7 cellular contexts compared by ENCODE assay signal in genomic region chr10:5413012-5413938, GRCh38. TPM values are rescaled to one million over a fixed set of nuclear protein-coding genes. Genes with fewer than 3 reads are reported as not detected.
DNase-seq lines count a peak whose midpoint lies in the region; ATAC-seq, FAIRE-seq and TF ChIP-seq lines count a peak whose summit lies in the region.

No MANE protein-coding gene starts in this region.

- H3K36me3 Mint-ChIP-seq in astrocyte (ENCODE audit: low read depth, unreplicated experiment) (no peaks in the 10 kb centered on the region), immature natural killer cell (peaks cover 0 to 6% (median 0%) of the 10 kb centered on the region in 3 donors)
- peaks cover 3% of the 10 kb centered on the region for H3K36me3 Mint-ChIP-seq in stimulated activated memory B cell treated with anti-CD40 and anti-IgM and Interleukin-4, amounts not matched to agents 10 μg/mL and 1 μg/mL and 100 μg/mL, for 72 hours

- H3K9me3 Mint-ChIP-seq in astrocyte (ENCODE audit: unreplicated experiment) (no peaks in the 10 kb centered on the region), immature natural killer cell (peaks cover 0 to 1% (median 0%) of the 10 kb centered on the region in 6 donors)
- H3K9me3 Mint-ChIP-seq in stimulated activated memory B cell treated with anti-CD40 and anti-IgM and Interleukin-4, amounts not matched to agents 10 μg/mL and 1 μg/mL and 100 μg/mL, for 72 hours, result peaks cover 2% of the 10 kb centered on the region

- H3K79me2 ChIP-seq in astrocyte (ENCODE audit: insufficient read depth, low read length), result peaks cover 57% of the 10 kb centered on the region

- peak overlapping the region; percentile 85 for H3K9ac ChIP-seq in astrocyte (ENCODE audit: low read length)

- no peak for ATAC-seq in stimulated activated memory B cell treated with anti-CD40 and anti-IgM and Interleukin-4, amounts not matched to agents 10 μg/mL and 1 μg/mL and 100 μg/mL, for 72 hours

- peak overlapping the region; percentile 59 for H3K27ac ChIP-seq in astrocyte (ENCODE audit: low read depth, low read length)

- H4K20me1 ChIP-seq in astrocyte (ENCODE audit: insufficient read depth, low read length), result no peaks in the 10 kb centered on the region

- peak overlapping the region; percentile 89 for H3K4me3 ChIP-seq in astrocyte (ENCODE audit: insufficient read depth, low read depth, low read length)
- H3K4me3 ChIP-seq in iPS-18c (ENCODE audit: insufficient read depth, low read depth, low read length), result peak overlapping the region; percentile 35

- H3K4me3 Mint-ChIP-seq in astrocyte (ENCODE audit: unreplicated experiment) (no peak overlapping the region), immature natural killer cell (no peak overlapping the region)
- no peak overlapping the region for H3K4me3 Mint-ChIP-seq in stimulated activated memory B cell treated with anti-CD40 and anti-IgM and Interleukin-4, amounts not matched to agents 10 μg/mL and 1 μg/mL and 100 μg/mL, for 72 hours

- DNase-seq in EL (peak; percentile 71), HT1080 (ENCODE audit: low read depth) (peak; percentile 43), astrocyte (ENCODE audit: low read depth) (peak; percentile 53), immature natural killer cell (no peak), NCI-H524 treated with DMSO at 0.1 percent for 48 hours (lab: John Stamatoyannopoulos, UW) (no peak)

- peak overlapping the region; percentile 84 for H3K4me2 ChIP-seq in astrocyte (ENCODE audit: low read length)

- TF ChIP-seq CTCF in astrocyte (IDR thresholded peaks at IDR 0.05; ENCODE audit: insufficient read depth, low read depth, low read length), result no peak

- H3K27me3 Mint-ChIP-seq in astrocyte (ENCODE audit: low read depth, unreplicated experiment) (no peaks in the 10 kb centered on the region), immature natural killer cell (ENCODE audit: low read depth in 3 of 3) (peaks cover 0 to 7% (median 6%) of the 10 kb centered on the region in 3 donors)
- peaks cover 21% of the 10 kb centered on the region for H3K27me3 Mint-ChIP-seq in stimulated activated memory B cell treated with anti-CD40 and anti-IgM and Interleukin-4, amounts not matched to agents 10 μg/mL and 1 μg/mL and 100 μg/mL, for 72 hours

- H3K4me1 ChIP-seq in astrocyte (ENCODE audit: insufficient read depth, low read length), result no peaks in the 10 kb centered on the region

- H3K27ac Mint-ChIP-seq in astrocyte (ENCODE audit: unreplicated experiment) (no peak overlapping the region), immature natural killer cell (no peak overlapping the region)
- H3K27ac Mint-ChIP-seq in stimulated activated memory B cell treated with anti-CD40 and anti-IgM and Interleukin-4, amounts not matched to agents 10 μg/mL and 1 μg/mL and 100 μg/mL, for 72 hours, result peak overlapping the region; percentile 23

- no peaks in the 10 kb centered on the region for H3K9me3 ChIP-seq in astrocyte (ENCODE audit: insufficient read depth, low read depth, low read length)
- H3K9me3 ChIP-seq in iPS-18c (ENCODE audit: control insufficient read depth, insufficient read depth, low read length), result no peaks in the 10 kb centered on the region

- FAIRE-seq in astrocyte (lab: Jason Lieb, UNC), result peak; percentile 13

- no peaks in the 10 kb centered on the region for H3K27me3 ChIP-seq in astrocyte (ENCODE audit: insufficient read depth, low read length)

- H3K36me3 ChIP-seq in astrocyte (ENCODE audit: insufficient read depth, low read length), result no peaks in the 10 kb centered on the region

- H2AFZ ChIP-seq in astrocyte (ENCODE audit: low read depth, low read length), result peak overlapping the region; percentile 74

- no peaks in the 10 kb centered on the region for H3K4me1 Mint-ChIP-seq in astrocyte (ENCODE audit: low read depth, unreplicated experiment)
- H3K4me1 Mint-ChIP-seq in stimulated activated memory B cell treated with anti-CD40 and anti-IgM and Interleukin-4, amounts not matched to agents 10 μg/mL and 1 μg/mL and 100 μg/mL, for 72 hours, result no peaks in the 10 kb centered on the region
- peaks cover 4 to 5% of the 10 kb centered on the region in 2 donors for H3K4me1 Mint-ChIP-seq in immature natural killer cell

RNA-seq across cellular contexts. Expression of gene NET1, which starts 0.9 kb away (rescaled TPM):
- total RNA-seq in HT1080 (2014; rRNA removed; shearing (Covaris generic)), result 40.1 and 58.3 TPM in 2 replicates
- 46.7 and 49.2 TPM in 2 replicates for polyA plus RNA-seq in HT1080 (2015; cell fraction: cytosol; rRNA removed)
- polyA plus RNA-seq in HT1080 (2015; cell fraction: nucleus; rRNA removed), result 45.2 and 51.6 TPM in 2 replicates
- total RNA-seq in astrocyte, result 31.5 and 43.5 TPM in 2 replicates
- polyA plus RNA-seq in immature natural killer cell, result 1 to 10 TPM; 1.5 to 2.3 (median 2.3) TPM

RNA-seq across cellular contexts. Expression of gene TUBAL3, which starts 8.6 kb away (rescaled TPM):
- not detected in 2 replicates for total RNA-seq in HT1080 (2014; rRNA removed; shearing (Covaris generic))
- polyA plus RNA-seq in HT1080 (2015; cell fraction: cytosol; rRNA removed), result 0.07 and 0.33 TPM in 2 replicates
- polyA plus RNA-seq in HT1080 (2015; cell fraction: nucleus; rRNA removed), result 0.22 TPM in 1 of 2 replicates, not detected in the other
- total RNA-seq in astrocyte, result not detected in 2 replicates
- polyA plus RNA-seq in immature natural killer cell, result not detected

RNA-seq across cellular contexts. Expression of gene UCN3, which starts 48.5 kb away (rescaled TPM):
- not detected in 2 replicates for total RNA-seq in HT1080 (2014; rRNA removed; shearing (Covaris generic))
- polyA plus RNA-seq in HT1080 (2015; cell fraction: cytosol; rRNA removed), result not detected in 2 replicates
- polyA plus RNA-seq in HT1080 (2015; cell fraction: nucleus; rRNA removed), result not detected in 2 replicates
- not detected in 2 replicates for total RNA-seq in astrocyte
- not detected for polyA plus RNA-seq in immature natural killer cell

Comparison
In these comparisons a context has a peak if more than half of its experiments do, and no peak if none do; other contexts are left out.
1. DNase-seq: peak in EL (single experiment), HT1080 (single experiment) and astrocyte (single experiment); none in immature natural killer cell (0 of 3) and NCI-H524 treated with DMSO at 0.1 percent for 48 hours (single experiment).